ENCODE assay signal across 1 cellular context in the genomic region with DNA sequence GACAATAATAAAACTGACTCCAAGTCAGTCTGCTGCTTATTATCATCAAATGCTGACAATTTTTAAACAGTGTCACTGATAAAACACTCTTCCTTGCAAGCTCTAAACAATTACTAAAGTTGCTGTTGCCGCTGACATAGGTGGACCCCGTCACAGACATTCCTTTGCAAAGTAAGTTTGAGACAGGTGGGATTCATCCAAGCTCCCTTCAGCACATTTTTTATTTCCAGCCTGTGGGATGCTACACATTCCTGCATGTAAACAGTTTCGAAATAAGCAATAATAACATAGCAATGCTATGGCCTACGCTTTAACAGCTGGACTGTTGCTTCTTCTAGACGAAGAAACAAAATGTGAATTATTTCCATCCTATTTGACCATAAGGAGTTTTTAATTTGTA.
TF ChIP-seq lines count a peak whose summit lies in the region.

No MANE protein-coding gene starts in this region.

TF ChIP-seq in WTC11, 78 proteins besides CTCF, POLR2A, EP300 and RAD21:
- TF ChIP-seq, protein P1, sequence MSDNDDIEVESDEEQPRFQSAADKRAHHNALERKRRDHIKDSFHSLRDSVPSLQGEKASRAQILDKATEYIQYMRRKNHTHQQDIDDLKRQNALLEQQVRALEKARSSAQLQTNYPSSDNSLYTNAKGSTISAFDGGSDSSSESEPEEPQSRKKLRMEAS (CRISPR knock-in tag; IDR thresholded peaks at IDR 0.05): 0 out of 2 replicates have a peak, but pooled peaks have one; percentile 5
- TF ChIP-seq GTF2I (CRISPR knock-in tag; conservative IDR thresholded peaks at IDR 0.05): no peak
- TF ChIP-seq, protein P2, sequence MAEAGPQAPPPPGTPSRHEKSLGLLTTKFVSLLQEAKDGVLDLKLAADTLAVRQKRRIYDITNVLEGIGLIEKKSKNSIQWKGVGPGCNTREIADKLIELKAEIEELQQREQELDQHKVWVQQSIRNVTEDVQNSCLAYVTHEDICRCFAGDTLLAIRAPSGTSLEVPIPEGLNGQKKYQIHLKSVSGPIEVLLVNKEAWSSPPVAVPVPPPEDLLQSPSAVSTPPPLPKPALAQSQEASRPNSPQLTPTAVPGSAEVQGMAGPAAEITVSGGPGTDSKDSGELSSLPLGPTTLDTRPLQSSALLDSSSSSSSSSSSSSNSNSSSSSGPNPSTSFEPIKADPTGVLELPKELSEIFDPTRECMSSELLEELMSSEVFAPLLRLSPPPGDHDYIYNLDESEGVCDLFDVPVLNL (CRISPR knock-in tag; IDR thresholded peaks at IDR 0.05; ENCODE audit: borderline replicate concordance, low read depth): no peak
- TF ChIP-seq, protein P3, sequence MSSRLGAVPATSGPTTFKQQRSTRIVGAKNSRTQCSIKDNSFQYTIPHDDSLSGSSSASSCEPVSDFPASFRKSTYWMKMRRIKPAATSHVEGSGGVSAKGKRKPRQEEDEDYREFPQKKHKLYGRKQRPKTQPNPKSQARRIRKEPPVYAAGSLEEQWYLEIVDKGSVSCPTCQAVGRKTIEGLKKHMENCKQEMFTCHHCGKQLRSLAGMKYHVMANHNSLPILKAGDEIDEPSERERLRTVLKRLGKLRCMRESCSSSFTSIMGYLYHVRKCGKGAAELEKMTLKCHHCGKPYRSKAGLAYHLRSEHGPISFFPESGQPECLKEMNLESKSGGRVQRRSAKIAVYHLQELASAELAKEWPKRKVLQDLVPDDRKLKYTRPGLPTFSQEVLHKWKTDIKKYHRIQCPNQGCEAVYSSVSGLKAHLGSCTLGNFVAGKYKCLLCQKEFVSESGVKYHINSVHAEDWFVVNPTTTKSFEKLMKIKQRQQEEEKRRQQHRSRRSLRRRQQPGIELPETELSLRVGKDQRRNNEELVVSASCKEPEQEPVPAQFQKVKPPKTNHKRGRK (CRISPR knock-in tag; IDR thresholded peaks at IDR 0.05; ENCODE audit: borderline replicate concordance): no peak
